ENCODE assay signal across 15 cellular contexts in the genomic region with DNA sequence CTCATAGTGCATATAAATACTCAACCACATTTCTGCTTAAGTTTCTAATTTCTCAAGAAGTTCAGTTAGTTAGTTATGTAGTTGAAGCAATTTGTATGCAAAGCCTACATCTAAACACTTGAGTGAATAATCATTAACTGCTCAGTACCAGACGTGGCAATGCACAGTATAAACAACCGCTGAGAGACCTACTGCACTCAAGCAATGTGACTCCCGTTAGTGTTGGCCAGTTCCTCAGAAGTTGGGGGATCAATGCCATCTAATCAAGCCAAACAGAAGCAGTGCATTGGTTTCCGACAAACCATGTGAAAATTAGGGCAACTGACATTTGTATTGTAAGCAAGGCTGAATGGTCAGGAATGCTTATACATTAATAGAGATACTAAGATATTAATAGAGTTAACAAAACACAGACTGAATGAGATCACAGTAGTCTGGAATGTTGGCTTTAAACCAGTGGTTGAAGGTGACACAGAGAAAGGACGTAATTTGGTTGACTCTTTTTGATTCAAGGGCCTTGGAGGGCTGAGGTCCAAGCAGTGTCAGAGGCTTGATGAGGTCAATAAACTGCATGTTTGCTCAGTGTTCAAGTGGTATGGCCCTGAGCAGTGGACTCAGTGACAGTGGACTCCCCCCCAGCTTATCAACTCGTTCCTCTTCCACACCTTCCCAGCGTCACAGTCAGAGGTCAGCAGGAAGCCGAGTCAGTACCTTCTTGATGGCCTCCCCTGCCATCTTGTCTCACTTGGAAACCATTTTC.
"Had no signal": no experiment of that assay in that cellular context is flagged by ENCODE, and none has a peak within 500 bp of the region (broad histone marks: within the 10 kb centered on the region; RNA-seq: fewer than 3 reads in every experiment).

No MANE protein-coding gene starts in this region.

- H3K4me3 ChIP-seq: coronary artery, left ventricle myocardium inferior, SK-N-MC had no signal

- H3K27ac ChIP-seq: coronary artery, left ventricle myocardium inferior, SK-N-MC had no signal

- DNase-seq: activated B cell treated with CpG ODN at 0.5 μM for 24 hours; activated CD4-positive, alpha-beta T cell treated with anti-CD3 and anti-CD28 coated beads, Interleukin-2, amount 10 ng/mL, durations not matched to agents 24 days and 14 days; activated naive CD4-positive, alpha-beta T cell treated with anti-CD3 and anti-CD28 coated beads for 36 hours; central memory CD4-positive, alpha-beta T cell; effector CD8-positive, alpha-beta T cell; immature natural killer cell; left ventricle myocardium inferior; stimulated activated CD4-positive, alpha-beta T cell treated with anti-CD3 and anti-CD28 coated beads, Interleukin-12 subunit alpha, Interleukin-12 subunit beta, amount 100 ng/mL, for 4 hours; stimulated activated CD4-positive, alpha-beta T cell treated with anti-CD3 and anti-CD28 coated beads, Interleukin-2, amount 100 ng/mL, for 48 hours; stimulated activated naive CD4-positive, alpha-beta T cell treated with Interleukin-2 at 50 U/mL for 16 hours; trophoblast cell had no signal

- ATAC-seq: activated T-helper 17 cell treated with anti-CD3 and anti-CD28 coated beads, Interleukin-2, amount 50 U/mL, for 72 hours; sciatic nerve had no signal

- H3K36me3 ChIP-seq: left ventricle myocardium inferior had no signal
